Comparison of ENCODE assay signal across 1 cellular context in genomic region chr10:16348891-16349290, GRCh38.
TF ChIP-seq lines count a peak whose summit lies in the region.

No MANE protein-coding gene starts in this region.

TF ChIP-seq in GM23338, 12 proteins besides CTCF, POLR2A, EP300 and RAD21 (continued from another document):
- TF ChIP-seq, protein P1, sequence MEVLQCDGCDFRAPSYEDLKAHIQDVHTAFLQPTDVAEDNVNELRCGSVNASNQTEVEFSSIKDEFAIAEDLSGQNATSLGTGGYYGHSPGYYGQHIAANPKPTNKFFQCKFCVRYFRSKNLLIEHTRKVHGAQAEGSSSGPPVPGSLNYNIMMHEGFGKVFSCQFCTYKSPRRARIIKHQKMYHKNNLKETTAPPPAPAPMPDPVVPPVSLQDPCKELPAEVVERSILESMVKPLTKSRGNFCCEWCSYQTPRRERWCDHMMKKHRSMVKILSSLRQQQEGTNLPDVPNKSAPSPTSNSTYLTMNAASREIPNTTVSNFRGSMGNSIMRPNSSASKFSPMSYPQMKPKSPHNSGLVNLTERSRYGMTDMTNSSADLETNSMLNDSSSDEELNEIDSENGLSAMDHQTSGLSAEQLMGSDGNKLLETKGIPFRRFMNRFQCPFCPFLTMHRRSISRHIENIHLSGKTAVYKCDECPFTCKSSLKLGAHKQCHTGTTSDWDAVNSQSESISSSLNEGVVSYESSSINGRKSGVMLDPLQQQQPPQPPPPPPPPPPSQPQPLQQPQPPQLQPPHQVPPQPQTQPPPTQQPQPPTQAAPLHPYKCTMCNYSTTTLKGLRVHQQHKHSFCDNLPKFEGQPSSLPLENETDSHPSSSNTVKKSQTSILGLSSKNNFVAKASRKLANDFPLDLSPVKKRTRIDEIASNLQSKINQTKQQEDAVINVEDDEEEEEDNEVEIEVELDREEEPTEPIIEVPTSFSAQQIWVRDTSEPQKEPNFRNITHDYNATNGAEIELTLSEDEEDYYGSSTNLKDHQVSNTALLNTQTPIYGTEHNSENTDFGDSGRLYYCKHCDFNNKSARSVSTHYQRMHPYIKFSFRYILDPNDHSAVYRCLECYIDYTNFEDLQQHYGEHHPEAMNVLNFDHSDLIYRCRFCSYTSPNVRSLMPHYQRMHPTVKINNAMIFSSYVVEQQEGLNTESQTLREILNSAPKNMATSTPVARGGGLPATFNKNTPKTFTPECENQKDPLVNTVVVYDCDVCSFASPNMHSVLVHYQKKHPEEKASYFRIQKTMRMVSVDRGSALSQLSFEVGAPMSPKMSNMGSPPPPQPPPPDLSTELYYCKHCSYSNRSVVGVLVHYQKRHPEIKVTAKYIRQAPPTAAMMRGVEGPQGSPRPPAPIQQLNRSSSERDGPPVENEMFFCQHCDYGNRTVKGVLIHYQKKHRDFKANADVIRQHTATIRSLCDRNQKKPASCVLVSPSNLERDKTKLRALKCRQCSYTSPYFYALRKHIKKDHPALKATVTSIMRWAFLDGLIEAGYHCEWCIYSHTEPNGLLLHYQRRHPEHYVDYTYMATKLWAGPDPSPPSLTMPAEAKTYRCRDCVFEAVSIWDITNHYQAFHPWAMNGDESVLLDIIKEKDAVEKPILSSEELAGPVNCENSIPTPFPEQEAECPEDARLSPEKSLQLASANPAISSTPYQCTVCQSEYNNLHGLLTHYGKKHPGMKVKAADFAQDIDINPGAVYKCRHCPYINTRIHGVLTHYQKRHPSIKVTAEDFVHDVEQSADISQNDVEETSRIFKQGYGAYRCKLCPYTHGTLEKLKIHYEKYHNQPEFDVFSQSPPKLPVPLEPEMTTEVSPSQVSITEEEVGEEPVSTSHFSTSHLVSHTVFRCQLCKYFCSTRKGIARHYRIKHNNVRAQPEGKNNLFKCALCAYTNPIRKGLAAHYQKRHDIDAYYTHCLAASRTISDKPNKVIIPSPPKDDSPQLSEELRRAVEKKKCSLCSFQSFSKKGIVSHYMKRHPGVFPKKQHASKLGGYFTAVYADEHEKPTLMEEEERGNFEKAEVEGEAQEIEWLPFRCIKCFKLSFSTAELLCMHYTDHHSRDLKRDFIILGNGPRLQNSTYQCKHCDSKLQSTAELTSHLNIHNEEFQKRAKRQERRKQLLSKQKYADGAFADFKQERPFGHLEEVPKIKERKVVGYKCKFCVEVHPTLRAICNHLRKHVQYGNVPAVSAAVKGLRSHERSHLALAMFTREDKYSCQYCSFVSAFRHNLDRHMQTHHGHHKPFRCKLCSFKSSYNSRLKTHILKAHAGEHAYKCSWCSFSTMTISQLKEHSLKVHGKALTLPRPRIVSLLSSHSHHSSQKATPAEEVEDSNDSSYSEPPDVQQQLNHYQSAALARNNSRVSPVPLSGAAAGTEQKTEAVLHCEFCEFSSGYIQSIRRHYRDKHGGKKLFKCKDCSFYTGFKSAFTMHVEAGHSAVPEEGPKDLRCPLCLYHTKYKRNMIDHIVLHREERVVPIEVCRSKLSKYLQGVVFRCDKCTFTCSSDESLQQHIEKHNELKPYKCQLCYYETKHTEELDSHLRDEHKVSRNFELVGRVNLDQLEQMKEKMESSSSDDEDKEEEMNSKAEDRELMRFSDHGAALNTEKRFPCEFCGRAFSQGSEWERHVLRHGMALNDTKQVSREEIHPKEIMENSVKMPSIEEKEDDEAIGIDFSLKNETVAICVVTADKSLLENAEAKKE (CRISPR knock-in tag; IDR thresholded peaks at IDR 0.05), result peak; percentile 88
